Comparison of ENCODE assay signal across 9 cellular contexts in genomic region chr15:85407421-85408269, GRCh38. TPM values are rescaled to one million over a fixed set of nuclear protein-coding genes. Genes with fewer than 3 reads are reported as not detected.
DNase-seq lines count a peak whose midpoint lies in the region; ATAC-seq and TF ChIP-seq lines count a peak whose summit lies in the region.
"Had no signal": no experiment of that assay in that cellular context is flagged by ENCODE, and none has a peak within 500 bp of the region (broad histone marks: within the 10 kb centered on the region; RNA-seq: fewer than 3 reads in every experiment).

No MANE protein-coding gene starts in this region.

- 0 out of 2 replicates have a peak, but pooled peaks cover 5% of the 10 kb centered on the region for H3K9me3 ChIP-seq in MG63
- no peaks in the 10 kb centered on the region for H3K9me3 ChIP-seq in heart right ventricle

- H3K27me3 ChIP-seq in MG63 (no peaks in the 10 kb centered on the region), heart right ventricle (no peaks in the 10 kb centered on the region), dorsolateral prefrontal cortex (no peaks in the 10 kb centered on the region)

- intact Hi-C loops in heart right ventricle (cut with DNase I), result no loop called here
- intact Hi-C loops in dorsolateral prefrontal cortex (cut with DNase I), result no loop called here

- no peaks in the 10 kb centered on the region for H3K27me3 Mint-ChIP-seq in stimulated activated memory B cell treated with anti-CD40 and anti-IgM and Interleukin-4, amounts not matched to agents 10 μg/mL and 1 μg/mL and 100 μg/mL, for 72 hours

- peak overlapping the region; percentile 65 for H3K4me3 Mint-ChIP-seq in stimulated activated memory B cell treated with anti-CD40 and anti-IgM and Interleukin-4, amounts not matched to agents 10 μg/mL and 1 μg/mL and 100 μg/mL, for 72 hours

- peak overlapping the region; percentile 94 for H3K27ac Mint-ChIP-seq in stimulated activated memory B cell treated with anti-CD40 and anti-IgM and Interleukin-4, amounts not matched to agents 10 μg/mL and 1 μg/mL and 100 μg/mL, for 72 hours

- H3K4me1 ChIP-seq in heart right ventricle, result peaks cover 15 to 90% (median 71%) of the 10 kb centered on the region in 9 donors

- peak overlapping the region in 6 of 10 donors; percentile 27 to 70 (median 44) for H3K27ac ChIP-seq in heart right ventricle
- peak overlapping the region in 3 of 59 donors; percentile 23 to 66 (median 28) for H3K27ac ChIP-seq in dorsolateral prefrontal cortex

- peak; percentile 50 for ATAC-seq in GM21717 (IDR thresholded peaks at IDR 0.05; ENCODE audit: unreplicated experiment)
- ATAC-seq in heart right ventricle, result peak in 6 of 8 donors; percentile 36 to 71 (median 58)
- peak; percentile 78 for ATAC-seq in stimulated activated memory B cell treated with anti-CD40 and anti-IgM and Interleukin-4, amounts not matched to agents 10 μg/mL and 1 μg/mL and 100 μg/mL, for 72 hours

- H3K9me3 Mint-ChIP-seq in stimulated activated memory B cell treated with anti-CD40 and anti-IgM and Interleukin-4, amounts not matched to agents 10 μg/mL and 1 μg/mL and 100 μg/mL, for 72 hours, result no peaks in the 10 kb centered on the region

- peaks cover 12% of the 10 kb centered on the region for H3K36me3 Mint-ChIP-seq in stimulated activated memory B cell treated with anti-CD40 and anti-IgM and Interleukin-4, amounts not matched to agents 10 μg/mL and 1 μg/mL and 100 μg/mL, for 72 hours

- TF ChIP-seq CTCF in heart right ventricle (IDR thresholded peaks at IDR 0.05) (no peak), dorsolateral prefrontal cortex (IDR thresholded peaks at IDR 0.05 in 54 of 56, conservative IDR thresholded peaks at IDR 0.05 in 2 of 56; ENCODE audit: low read depth in 1 of 56, partially characterized antibody in 56 of 56) (no peak)

- peak; percentile 91 for DNase-seq in ELR (ENCODE audit: low read depth)
- DNase-seq in MG63, result peak; percentile 85
- DNase-seq in activated T-cell treated with anti-CD3 and anti-CD28 coated beads, Interleukin-2, amount 50 U/mL, for 48 hours, result peak; percentile 58 to 63
- no peak for DNase-seq in heart right ventricle
- DNase-seq in dorsolateral prefrontal cortex, result no peak
- no peak for DNase-seq in NCI-H1694 (lab: John Stamatoyannopoulos, UW)

- H3K4me3 ChIP-seq in MG63 (no peak overlapping the region; the same call in 1 of the 2 replicates), heart right ventricle (peak overlapping the region in 1 of 10 donors; percentile 12), dorsolateral prefrontal cortex (no peak overlapping the region)
- H3K4me3 ChIP-seq: skin epidermis had no signal

- no peaks in the 10 kb centered on the region; the same call in 1 of the 2 replicates for H3K36me3 ChIP-seq in MG63
- no peaks in the 10 kb centered on the region for H3K36me3 ChIP-seq in heart right ventricle

- H3K4me1 Mint-ChIP-seq in stimulated activated memory B cell treated with anti-CD40 and anti-IgM and Interleukin-4, amounts not matched to agents 10 μg/mL and 1 μg/mL and 100 μg/mL, for 72 hours, result peaks cover 74% of the 10 kb centered on the region

- WGBS in heart right ventricle, 2 donors, result 71 to 81% methylated on average over 6 of the region's 6 CpGs

RNA-seq across cellular contexts. Expression of gene AKAP13, which starts 27.2 kb away (rescaled TPM):
- total RNA-seq in MG63 (2014; rRNA removed; shearing (Covaris generic); ENCODE audit: low replicate concordance), result 12.2 and 36.4 TPM in 2 replicates
- 100 to 1,000 TPM; 325 to 645 (median 537) TPM for total RNA-seq in heart right ventricle
- 100 to 1,000 TPM in 1 of 2 donors, 10 to 100 TPM in 1; 89.3 to 143 TPM for polyA plus RNA-seq in heart right ventricle
- total RNA-seq in dorsolateral prefrontal cortex, result 100 to 1,000 TPM in 2 of 120 experiments, 10 to 100 TPM in 118; 42.6 to 104 (median 65.3) TPM

Comparison
In these comparisons a context has a peak if more than half of its experiments do, and no peak if none do; other contexts are left out.
1. DNase-seq: peak in ELR (single experiment), MG63 (single experiment) and activated T-cell treated with anti-CD3 and anti-CD28 coated beads, Interleukin-2, amount 50 U/mL, for 48 hours (2 of 2); none in heart right ventricle (0 of 2), dorsolateral prefrontal cortex (0 of 10) and NCI-H1694 (single experiment).
2. Peak in every context shown above with its lines, with median percentiles within 50 percentile points of each other: ATAC-seq.